In the genomic region with DNA sequence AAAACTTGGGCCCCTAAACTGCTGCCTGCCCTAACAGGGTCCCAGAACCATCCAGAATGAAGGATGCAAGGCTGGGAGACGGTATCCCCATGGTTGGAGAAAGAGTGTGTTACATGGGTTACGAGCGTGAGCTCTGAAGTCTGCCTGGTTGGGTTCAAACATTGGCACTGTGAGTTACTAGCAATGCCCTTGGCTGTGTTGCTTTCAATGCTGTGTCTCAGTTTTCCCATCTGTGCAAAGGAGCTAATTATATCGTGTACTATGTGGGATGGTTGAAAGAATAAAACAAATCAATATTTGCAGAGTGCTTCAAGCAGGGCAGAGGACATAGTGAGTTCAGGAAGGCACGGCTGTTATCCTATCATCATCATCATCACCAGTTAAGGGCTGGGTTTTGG, we compare ENCODE assay signal across 16 cellular contexts.
DNase-seq lines count a peak whose midpoint lies in the region; ATAC-seq, FAIRE-seq and TF ChIP-seq lines count a peak whose summit lies in the region.
"Had no signal": no experiment of that assay in that cellular context is flagged by ENCODE, and none has a peak within 500 bp of the region (broad histone marks: within the 10 kb centered on the region; RNA-seq: fewer than 3 reads in every experiment).

No MANE protein-coding gene starts in this region.

- H3K79me1 ChIP-seq in mesenchymal stem cell (replicated peaks; ENCODE audit: low read length, poor library complexity, severe bottlenecking) = peaks cover 20% of the 10 kb centered on the region

- intact Hi-C loops in K562 (cut with micrococcal nuclease) (no loop called here), tibial artery (cut with DNase I; ENCODE audit: low total_unique reads) (no loop called here), dorsolateral prefrontal cortex (cut with DNase I) (no loop called here)

- no peak overlapping the region; the same call in 2 of the 3 replicates for H3K27ac ChIP-seq in K562 (ENCODE audit: extremely low read depth, low read depth, low read length)
- H3K27ac ChIP-seq in mesenchymal stem cell (ENCODE audit: low read length, poor library complexity, severe bottlenecking) = peak overlapping the region; percentile 60
- H3K27ac ChIP-seq in tibial artery = peak overlapping the region; percentile 13 to 30
- H3K27ac ChIP-seq in dorsolateral prefrontal cortex = peak overlapping the region in 15 of 59 donors; percentile 14 to 73 (median 63)
- H3K27ac ChIP-seq: 22Rv1 had no signal

- FAIRE-seq in K562 (lab: Jason Lieb, UNC) = no peak

- H3K79me2 ChIP-seq in K562 (ENCODE audit: control insufficient read depth, insufficient read depth, low read length) = peaks cover 24% of the 10 kb centered on the region; the same call in 2 of the 3 replicates

- H3K9ac ChIP-seq in K562 (ENCODE audit: insufficient read depth in 1 of 2, low read depth in 2 of 2, low read length in 2 of 2) (peak overlapping the region in 1 of 2 experiments; percentile 74; a peak in 1 of 4 replicates), mesenchymal stem cell (ENCODE audit: low read length) (peak overlapping the region; percentile 24)

- H3K36me3 ChIP-seq in K562 (ENCODE audit: control insufficient read depth, insufficient read depth, low read length) (peaks cover 38% of the 10 kb centered on the region), mesenchymal stem cell (ENCODE audit: control insufficient read depth in 1 of 2, insufficient read depth in 2 of 2, low read depth in 1 of 2, low read length in 2 of 2) (peaks cover 56 to 60% of the 10 kb centered on the region in 2 experiments), tibial artery (peaks cover 0 to 17% (median 15%) of the 10 kb centered on the region in 3 donors)

- no peak overlapping the region for H3K23ac ChIP-seq in mesenchymal stem cell (ENCODE audit: low read length in 2 of 2)

- BruUV-seq in K562 (replicated peaks; lab: Mats Ljungman, UMichigan) = no TSS peak

- no peak overlapping the region; the same call in 1 of the 2 replicates for H3K4me2 ChIP-seq in K562 (ENCODE audit: insufficient read depth, low read length)
- no peak overlapping the region for H3K4me2 ChIP-seq in mesenchymal stem cell (ENCODE audit: low read length, poor library complexity, severe bottlenecking)

- POLR2A ChIA-PET in K562 (lab: Yijun Ruan, JAX) = interaction anchor here (0.6 to 2.2 kb wide), 8 partner anchors 11 to 211 kb away, joined by 3 to 7 read pairs (median 4); no protein-coding TSS in a partner anchor

- WGBS in K562 (ENCODE audit: insufficient coverage, low coverage, missing lambda C conversion rate) = 69% methylated on average over 5 of the region's 5 CpGs
- whole genome bisulfite sequencing in mesenchymal stem cell = 76% methylated on average over 4 of the region's 5 CpGs

- no peak overlapping the region for H2BK120ac ChIP-seq in mesenchymal stem cell (ENCODE audit: low read depth, low read length)

- no peak for TF ChIP-seq EP300 in K562 (IDR thresholded peaks at IDR 0.05; ENCODE audit: low read length)

- peak overlapping the region in 1 of 2 experiments; percentile 52 for H2BK12ac ChIP-seq in mesenchymal stem cell (ENCODE audit: low read length in 2 of 2)

- H3K14ac ChIP-seq in mesenchymal stem cell (ENCODE audit: low read length in 2 of 2) = peak overlapping the region in 1 of 2 experiments; percentile 28

- no peak for TF ChIP-seq RAD21 in K562 (CRISPR knock-in tag; conservative IDR thresholded peaks at IDR 0.05 in 1 of 2, IDR thresholded peaks at IDR 0.05 in 1 of 2)

- H3K4me1 ChIP-seq in K562 (replicated peaks in 1 of 2; ENCODE audit: control insufficient read depth in 2 of 2, insufficient read depth in 2 of 2, low read length in 2 of 2) = peaks cover 90 to 93% of the 10 kb centered on the region in 2 experiments
- peaks cover 86% of the 10 kb centered on the region for H3K4me1 ChIP-seq in mesenchymal stem cell (ENCODE audit: control insufficient read depth, insufficient read depth, low read depth, low read length)
- H3K4me1 ChIP-seq in tibial artery = peaks cover 0 to 68% (median 41%) of the 10 kb centered on the region in 4 donors

- no peak for TF ChIP-seq POLR2A in K562 (conservative IDR thresholded peaks at IDR 0.05)

- in situ Hi-C loops in K562 (cut with MboI) = loop anchor here (25.0 kb wide), 2 partner anchors 96 to 1146 kb away; a partner anchor contains a TSS

- TF ChIP-seq CTCF in K562 (IDR thresholded peaks at IDR 0.05 in 2 of 3, conservative IDR thresholded peaks at IDR 0.05 in 1 of 3; ENCODE audit: insufficient read depth in 2 of 3, low read depth in 1 of 3, low read length in 3 of 3) (no peak), tibial artery (IDR thresholded peaks at IDR 0.05) (no peak), dorsolateral prefrontal cortex (IDR thresholded peaks at IDR 0.05 in 54 of 56, conservative IDR thresholded peaks at IDR 0.05 in 2 of 56; ENCODE audit: low read depth in 1 of 56, partially characterized antibody in 56 of 56) (no peak)

- H3K9me3 ChIP-seq in K562 (replicated peaks; ENCODE audit: control insufficient read depth, insufficient read depth, low read depth, low read length) (no peaks in the 10 kb centered on the region), mesenchymal stem cell (ENCODE audit: control insufficient read depth, low read length) (no peaks in the 10 kb centered on the region), tibial artery (no peaks in the 10 kb centered on the region)

- no peaks in the 10 kb centered on the region for H3K9me1 ChIP-seq in K562 (ENCODE audit: control insufficient read depth, insufficient read depth, low read length)

- peak overlapping the region; percentile 10 to 36 for H3K4ac ChIP-seq in mesenchymal stem cell (ENCODE audit: low read depth in 1 of 2, low read length in 2 of 2)

- H2AK5ac ChIP-seq in mesenchymal stem cell (ENCODE audit: low read length, severe bottlenecking) = peak overlapping the region; percentile 35

- CTCF ChIA-PET in K562 (lab: Yijun Ruan, JAX; ENCODE audit: low intra/inter-chr PET ratio) = no interaction called here

- ATAC-seq in K562 (no peak), GM18873 (IDR thresholded peaks at IDR 0.05; ENCODE audit: low FRiP score, unreplicated experiment) (no peak)

- H2AFZ ChIP-seq in K562 (ENCODE audit: low read depth, low read length) = no peak overlapping the region
- H2AFZ ChIP-seq in mesenchymal stem cell (ENCODE audit: low read depth, low read length) = no peak overlapping the region

- no peak overlapping the region for H3K4me3 ChIP-seq in K562
- H3K4me3 ChIP-seq in mesenchymal stem cell (ENCODE audit: insufficient read depth in 1 of 2, low read depth in 1 of 2, low read length in 2 of 2) = no peak overlapping the region
- H3K4me3 ChIP-seq in tibial artery = no peak overlapping the region
- H3K4me3 ChIP-seq in dorsolateral prefrontal cortex = no peak overlapping the region

- no peak overlapping the region for H4K8ac ChIP-seq in mesenchymal stem cell (ENCODE audit: low read length)

- H4K91ac ChIP-seq in mesenchymal stem cell (ENCODE audit: low read length) = no peak overlapping the region

- H3K18ac ChIP-seq in mesenchymal stem cell (ENCODE audit: low read depth in 1 of 2, low read length in 2 of 2) = peak overlapping the region; percentile 2 to 92

- H4K20me1 ChIP-seq in K562 (replicated peaks; ENCODE audit: control insufficient read depth, insufficient read depth, low read length) = no peaks in the 10 kb centered on the region

- H2BK5ac ChIP-seq in mesenchymal stem cell (ENCODE audit: low read depth, low read length, poor library complexity, severe bottlenecking) = no peak overlapping the region

- H3K27me3 ChIP-seq in K562 (ENCODE audit: control insufficient read depth in 2 of 2, insufficient read depth in 2 of 2, low read length in 2 of 2) (no peaks in the 10 kb centered on the region), mesenchymal stem cell (ENCODE audit: control insufficient read depth in 1 of 2, insufficient read depth in 1 of 2, low read length in 2 of 2) (no peaks in the 10 kb centered on the region), tibial artery (no peaks in the 10 kb centered on the region), dorsolateral prefrontal cortex (no peaks in the 10 kb centered on the region)

- no peak overlapping the region for H2BK15ac ChIP-seq in mesenchymal stem cell (ENCODE audit: low read depth, poor library complexity, severe bottlenecking)

- DNase-seq in NCI-H748 (lab: John Stamatoyannopoulos, UW; ENCODE audit: unreplicated experiment) (peak; percentile 6), NCI-H748 treated with DMSO at 0.1 percent for 48 hours (lab: John Stamatoyannopoulos, UW) (no peak), K562 (ENCODE audit: extremely low read depth in 1 of 4, low spot score in 3 of 4) (no peak), mesenchymal stem cell (no peak), tibial artery (no peak), dorsolateral prefrontal cortex (no peak), HK-2 (ENCODE audit: unreplicated experiment) (no peak)
- DNase-seq: activated naive CD8-positive, alpha-beta T cell treated with anti-CD3 and anti-CD28 coated beads, Interleukin-2, amount 10 ng/mL, durations not matched to agents 7 days and 5 days; activated T-cell treated with anti-CD3 and anti-CD28 coated beads for 4 hours; CD8-positive, alpha-beta memory T cell; cortex of kidney; MM.1S; retina; stimulated activated naive CD4-positive, alpha-beta T cell had no signal

TF ChIP-seq in K562, 482 proteins besides CTCF, POLR2A, EP300 and RAD21 (continues in another document):
- TF ChIP-seq ZNF175 (CRISPR knock-in tag; IDR thresholded peaks at IDR 0.05; ENCODE audit: low read depth) (0 out of 2 replicates have a peak, but pooled peaks have one; percentile 7), ZBTB8A (IDR thresholded peaks at IDR 0.05; ENCODE audit: partially characterized antibody) (no peak), MAFG (tag; conservative IDR thresholded peaks at IDR 0.05) (no peak), HDGF (IDR thresholded peaks at IDR 0.05) (0 out of 2 replicates have a peak, but pooled peaks have one; percentile 7)
- TF ChIP-seq, protein P1, sequence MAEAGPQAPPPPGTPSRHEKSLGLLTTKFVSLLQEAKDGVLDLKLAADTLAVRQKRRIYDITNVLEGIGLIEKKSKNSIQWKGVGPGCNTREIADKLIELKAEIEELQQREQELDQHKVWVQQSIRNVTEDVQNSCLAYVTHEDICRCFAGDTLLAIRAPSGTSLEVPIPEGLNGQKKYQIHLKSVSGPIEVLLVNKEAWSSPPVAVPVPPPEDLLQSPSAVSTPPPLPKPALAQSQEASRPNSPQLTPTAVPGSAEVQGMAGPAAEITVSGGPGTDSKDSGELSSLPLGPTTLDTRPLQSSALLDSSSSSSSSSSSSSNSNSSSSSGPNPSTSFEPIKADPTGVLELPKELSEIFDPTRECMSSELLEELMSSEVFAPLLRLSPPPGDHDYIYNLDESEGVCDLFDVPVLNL (CRISPR knock-in tag; IDR thresholded peaks at IDR 0.05; ENCODE audit: low read depth) = no peak
